8 cellular contexts compared by ENCODE assay signal in the genomic region with DNA sequence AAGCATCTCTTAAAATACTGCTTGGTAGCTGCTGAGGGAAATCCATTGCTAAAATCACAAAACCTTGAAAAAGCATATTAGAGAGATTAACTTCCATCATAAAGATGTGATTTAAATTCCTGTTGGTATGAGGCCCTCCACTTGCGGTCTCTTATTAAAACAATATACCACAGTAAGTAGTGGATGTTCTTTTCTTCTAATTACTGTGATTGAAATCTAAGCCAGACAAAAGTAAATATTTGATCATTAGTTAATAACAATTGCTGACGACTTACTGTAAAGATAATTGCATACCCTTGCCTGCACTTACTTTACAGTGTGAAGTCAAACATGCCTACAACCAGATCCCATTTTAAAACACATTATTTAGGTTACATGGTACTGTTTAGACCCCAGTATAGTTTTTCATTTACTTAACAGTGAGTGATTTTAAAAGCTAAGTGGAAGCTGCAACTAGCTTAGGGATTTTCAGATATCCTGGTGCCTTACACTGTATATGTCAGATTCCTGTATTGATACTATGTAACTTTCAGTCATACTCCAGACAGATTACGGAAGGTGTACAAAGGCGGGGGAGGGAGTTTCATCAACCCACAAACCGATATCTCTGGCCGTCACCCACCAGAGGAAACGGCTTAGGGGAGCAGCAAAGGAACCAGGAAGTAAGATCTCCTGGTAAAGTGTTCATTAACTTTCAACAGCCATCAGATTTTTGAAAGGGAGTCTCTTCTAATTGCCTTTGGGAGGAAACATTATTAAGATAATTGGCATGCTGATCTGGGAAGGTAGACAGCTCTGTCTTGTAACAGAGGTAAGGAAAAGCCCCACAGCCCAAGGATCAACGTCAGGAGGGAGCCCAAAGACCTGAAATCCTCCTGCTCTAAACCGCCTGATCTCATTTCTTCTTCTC. TPM values are rescaled to one million over a fixed set of nuclear protein-coding genes. Genes with fewer than 3 reads are reported as not detected.
A peak's percentile ranks its signal among the peaks of the same experiment; 100 is the strongest.
DNase-seq lines count a peak whose midpoint lies in the region; ATAC-seq and TF ChIP-seq lines count a peak whose summit lies in the region.

No MANE protein-coding gene starts in this region.

- intact Hi-C loops in PC-9 (cut with micrococcal nuclease; ENCODE audit: unreplicated experiment) (loop anchor here (2.0 to 10.0 kb wide), 7 partner anchors 61 to 1659 kb away; no protein-coding TSS in a partner anchor), aorta (cut with DNase I) (loop anchor here (5.0 to 10.0 kb wide), 9 partner anchors 46 to 1304 kb away; no protein-coding TSS in a partner anchor)

- H4K20me1 ChIP-seq in PC-9 (ENCODE audit: insufficient read depth) = no peaks in the 10 kb centered on the region

- peak overlapping the region; percentile 84 for H2AFZ ChIP-seq in PC-9

- H3K9me2 ChIP-seq in PC-9 (ENCODE audit: insufficient read depth) = no peaks in the 10 kb centered on the region

- H3K36me3 ChIP-seq in PC-9 (ENCODE audit: low read depth) (peaks cover 30% of the 10 kb centered on the region), aorta (ENCODE audit: control insufficient read depth in 1 of 2, insufficient read depth in 2 of 2, low read length in 1 of 2) (no peaks in the 10 kb centered on the region)

- H3K27ac ChIP-seq in PC-9 (peak overlapping the region; percentile 49), aorta (ENCODE audit: low read depth in 1 of 2, low read length in 2 of 2) (peak overlapping the region; percentile 10 to 87)

- ATAC-seq in aorta (ENCODE audit: low FRiP score) (no peak), GM19395 (IDR thresholded peaks at IDR 0.05; ENCODE audit: unreplicated experiment) (no peak), GM21786 (IDR thresholded peaks at IDR 0.05; ENCODE audit: unreplicated experiment) (no peak)

- DNase-seq in stimulated activated CD4-positive, alpha-beta T cell treated with anti-CD3 and anti-CD28 coated beads, Interleukin-15, amount 100 ng/mL, for 24 hours = peak; percentile 53
- no peak for DNase-seq in stimulated activated CD4-positive, alpha-beta T cell treated with anti-CD3 and anti-CD28 coated beads, Interleukin-2, amount 100 ng/mL, for 48 hours
- DNase-seq in PC-9 (no peak), cardiac fibroblast (ENCODE audit: low read depth in 2 of 2) (peak in 1 of 2 donors; percentile 45), aorta (no peak)

- no peak for TF ChIP-seq CTCF in PC-9 (conservative IDR thresholded peaks at IDR 0.05)
- no peak for TF ChIP-seq CTCF in cardiac fibroblast (IDR thresholded peaks at IDR 0.05; ENCODE audit: low read depth, low read length)

- WGBS in aorta, 2 donors = 0 to 1% methylated on average over 9 of the region's 9 CpGs

- H3F3A ChIP-seq in PC-9 (ENCODE audit: insufficient read depth, low read depth) = peaks cover 7% of the 10 kb centered on the region; the same call in 1 of the 2 replicates

- H3K4me3 ChIP-seq in PC-9 (peak overlapping the region; percentile 92), cardiac fibroblast (replicated peaks in 1 of 2; ENCODE audit: low read depth in 2 of 2, low read length in 2 of 2) (peak overlapping the region; percentile 88 to 89), mononuclear cell (ENCODE audit: low read length) (peak overlapping the region; percentile 42), aorta (ENCODE audit: low read length in 2 of 2) (peak overlapping the region; percentile 42 to 65)

- peaks cover 59% of the 10 kb centered on the region for H3K79me2 ChIP-seq in PC-9 (ENCODE audit: low read depth)

- POLR2A ChIA-PET in PC-9 (lab: Charles Lee; ENCODE audit: unreplicated experiment) = interaction anchor here (0.6 to 0.8 kb wide), 3 partner anchors 198 to 1828 kb away, joined by 4 to 10 read pairs (median 5); no protein-coding TSS in a partner anchor

- peak overlapping the region; percentile 91 for H3K4me2 ChIP-seq in PC-9

- H3K9me3 ChIP-seq in PC-9 (ENCODE audit: insufficient read depth, low read depth) (no peaks in the 10 kb centered on the region), mononuclear cell (ENCODE audit: low read depth, low read length) (no peaks in the 10 kb centered on the region), aorta (ENCODE audit: control insufficient read depth, low read length) (no peaks in the 10 kb centered on the region)

- CTCF ChIA-PET in PC-9 (lab: Charles Lee) = interaction anchor here (0.6 to 2.9 kb wide), 6 partner anchors 140 to 1305 kb away, joined by 3 to 16 read pairs (median 4); no protein-coding TSS in a partner anchor

- H3K4me1 ChIP-seq in PC-9 (replicated peaks; ENCODE audit: insufficient read depth) = peaks cover 38% of the 10 kb centered on the region
- peaks cover 33% of the 10 kb centered on the region for H3K4me1 ChIP-seq in mononuclear cell (ENCODE audit: insufficient read depth, low read length)
- peaks cover 0 to 3% of the 10 kb centered on the region in 2 donors for H3K4me1 ChIP-seq in aorta (ENCODE audit: control insufficient read depth in 1 of 2, insufficient read depth in 2 of 2, low read length in 2 of 2)

- no peaks in the 10 kb centered on the region for H3K27me3 ChIP-seq in PC-9 (ENCODE audit: insufficient read depth, low read depth)
- H3K27me3 ChIP-seq in mononuclear cell (ENCODE audit: insufficient read depth, low read length) = peaks cover 79% of the 10 kb centered on the region
- no peaks in the 10 kb centered on the region for H3K27me3 ChIP-seq in aorta (ENCODE audit: control insufficient read depth in 1 of 2, insufficient read depth in 2 of 2, low read length in 1 of 2)

- no TSS peak for BruUV-seq in PC-9 (replicated peaks; lab: Mats Ljungman, UMichigan)

RNA-seq across cellular contexts. Expression of a gene that starts 1.0 kb away (rescaled TPM):
- total RNA-seq in PC-9 (2021) = 21.7 and 30.5 TPM in 2 replicates
- 1.2 TPM for total RNA-seq in mononuclear cell
- 100 to 1,000 TPM; 111 to 221 TPM for total RNA-seq in aorta
- polyA plus RNA-seq in aorta = 10 to 100 TPM; 19.2 to 52.9 TPM

Comparison
In these comparisons a context has a peak if more than half of its experiments do, and no peak if none do; other contexts are left out.
1. H3K4me3 ChIP-seq: peak in every context shown above with its lines; median percentile 92 in PC-9; 88 in cardiac fibroblast; 54 in aorta; 42 in mononuclear cell.
2. RNA of a gene that starts 1.0 kb away (total RNA-seq): 111 to 221 TPM in aorta and 21.7 to 30.5 TPM in PC-9; 1.2 TPM in mononuclear cell (single experiment); every median in the first group is over 10 times any median in the second.